ENCODE assay signal across 8 cellular contexts in genomic region chr1:112718691-112719418, GRCh38. TPM values are rescaled to one million over a fixed set of nuclear protein-coding genes. Genes with fewer than 3 reads are reported as not detected.
A peak's percentile ranks its signal among the peaks of the same experiment; 100 is the strongest.
DNase-seq lines count a peak whose midpoint lies in the region; ATAC-seq, FAIRE-seq and TF ChIP-seq lines count a peak whose summit lies in the region.

No MANE protein-coding gene starts in this region.

- TF ChIP-seq CTCF in RWPE2 (IDR thresholded peaks at IDR 0.05; ENCODE audit: poor library complexity, severe bottlenecking) (peak; percentile 96), ovary (IDR thresholded peaks at IDR 0.05) (peak; percentile 73 to 87 (median 79)), tibial artery (IDR thresholded peaks at IDR 0.05) (peak; percentile 82 to 88)

- DNase-seq in DMS53 (lab: John Stamatoyannopoulos, UW) (peak; percentile 89), KBM-7 (peak; percentile 69), RWPE2 (ENCODE audit: low spot score) (no peak), activated gamma-delta T cell (lab: John Stamatoyannopoulos, UW) (peak; percentile 56), frontal cortex (ENCODE audit: low spot score in 2 of 2) (peak; percentile 82 to 86), ovary (peak; percentile 78 to 89 (median 85)), tibial artery (peak; percentile 67 to 88)

- H3K36me3 ChIP-seq in RWPE2 (ENCODE audit: low read depth) (no peaks in the 10 kb centered on the region), ovary (no peaks in the 10 kb centered on the region), tibial artery (no peaks in the 10 kb centered on the region)

- H3K4me1 ChIP-seq in RWPE2 (ENCODE audit: insufficient read depth, poor library complexity, severe bottlenecking) (no peaks in the 10 kb centered on the region), ovary (ENCODE audit: insufficient read depth) (peaks cover 9% of the 10 kb centered on the region), tibial artery (peaks cover 0 to 45% (median 29%) of the 10 kb centered on the region in 4 donors)

- no peak for TF ChIP-seq POLR2A in ovary (IDR thresholded peaks at IDR 0.05)

- WGBS in ovary, 3 donors = 12 to 19% (median 17%) methylated on average over 20 to 44 of the region's 44 CpGs

- ATAC-seq in RWPE2 (ENCODE audit: low read depth) (peak; percentile 55), HG03457 (IDR thresholded peaks at IDR 0.05; ENCODE audit: unreplicated experiment) (no peak)

- in situ Hi-C loops in KBM-7 (cut with MboI; ENCODE audit: low pct_unique_long_range_greater_than_20kb, low sequenced_read_pairs) = no loop called here

- no peak for FAIRE-seq in frontal cortex (lab: Jason Lieb, UNC)

- intact Hi-C loops in ovary (cut with DNase I) (loop anchor here (5.0 to 10.0 kb wide), 9 partner anchors 83 to 676 kb away; partner anchors contain the start of genes SLC16A1 (in 2 of the 4), LRIG2 (in 1 of the 4) and MAGI3 (in 1 of the 4)), tibial artery (cut with DNase I; ENCODE audit: low total_unique reads) (loop anchor here (5.0 to 10.0 kb wide), 2 partner anchors 83 to 236 kb away; partner anchors contain the start of gene SLC16A1)

- H3K9me3 ChIP-seq in RWPE2 (ENCODE audit: severe bottlenecking) (no peaks in the 10 kb centered on the region), ovary (no peaks in the 10 kb centered on the region), tibial artery (no peaks in the 10 kb centered on the region)

- TF ChIP-seq EP300 in ovary (IDR thresholded peaks at IDR 0.05) = no peak

- H3K27me3 ChIP-seq in RWPE2 (ENCODE audit: insufficient read depth, poor library complexity, severe bottlenecking) (no peaks in the 10 kb centered on the region), ovary (no peaks in the 10 kb centered on the region), tibial artery (peaks cover 0 to 25% of the 10 kb centered on the region in 2 donors)

- H3K27ac ChIP-seq in RWPE2 (ENCODE audit: poor library complexity, severe bottlenecking) (no peak overlapping the region), ovary (no peak overlapping the region), tibial artery (no peak overlapping the region)

- H3K4me3 ChIP-seq in RWPE2 (ENCODE audit: severe bottlenecking) (peak overlapping the region; percentile 19), ovary (peak overlapping the region; percentile 24), tibial artery (peak overlapping the region in 1 of 2 donors; percentile 43)

RNA-seq across cellular contexts. Expression of gene PPM1J, which starts 3.7 kb away (rescaled TPM):
- 4.1 TPM for total RNA-seq in frontal cortex
- total RNA-seq in ovary = 1 to 10 TPM; 1.4 to 6.3 (median 2.9) TPM
- 1 to 10 TPM in 1 of 2 donors, under 1 TPM in 1; 0.78 to 1.3 TPM for polyA plus RNA-seq in ovary

RNA-seq across cellular contexts. Expression of gene RHOC, which starts 11.9 kb away (rescaled TPM):
- total RNA-seq in frontal cortex (35.1 TPM), ovary (100 to 1,000 TPM; 177 to 276 (median 208) TPM)
- 100 to 1,000 TPM; 249 to 308 TPM for polyA plus RNA-seq in ovary

RNA-seq across cellular contexts. Expression of gene MOV10, which starts 44.4 kb away (rescaled TPM):
- 5.3 TPM for total RNA-seq in frontal cortex
- total RNA-seq in ovary = 10 to 100 TPM; 31.7 to 66.3 (median 53.5) TPM
- polyA plus RNA-seq in ovary = 10 to 100 TPM; 35.0 to 35.6 TPM
